9 cellular contexts compared by ENCODE assay signal in genomic region chr18:35291166-35291565, GRCh38. TPM values are rescaled to one million over a fixed set of nuclear protein-coding genes. Genes with fewer than 3 reads are reported as not detected.
DNase-seq lines count a peak whose midpoint lies in the region; ATAC-seq and TF ChIP-seq lines count a peak whose summit lies in the region.
"Had no signal": no experiment of that assay in that cellular context is flagged by ENCODE, and none has a peak within 500 bp of the region (broad histone marks: within the 10 kb centered on the region; RNA-seq: fewer than 3 reads in every experiment).

No MANE protein-coding gene starts in this region.

- peaks cover 57% of the 10 kb centered on the region for H3K4me1 Mint-ChIP-seq in activated T-cell treated with anti-CD3 and anti-CD28 coated beads, Interleukin-2, amount 50 U/mL, for 4 hours (ENCODE audit: low read depth)
- peaks cover 67% of the 10 kb centered on the region for H3K4me1 Mint-ChIP-seq in activated naive CD8-positive, alpha-beta T cell (ENCODE audit: low read depth)

- DNase-seq in activated T-cell treated with anti-CD3 and anti-CD28 coated beads, Interleukin-2, amount 50 U/mL, for 4 hours, result no peak
- DNase-seq in activated T-cell treated with anti-CD3 and anti-CD28 coated beads, Interleukin-2, amount 50 U/mL, for 48 hours, result no peak
- DNase-seq in kidney epithelial cell (ENCODE audit: low read depth), result no peak
- DNase-seq in NCI-H1092 (lab: John Stamatoyannopoulos, UW), result no peak
- DNase-seq in foreskin melanocyte, result no peak
- DNase-seq: DMS 273 treated with DMSO at 0.1 percent for 48 hours had no signal

- H3K27ac ChIP-seq in thymus (ENCODE audit: low read depth), result no peak overlapping the region

- H3K4me3 ChIP-seq in kidney epithelial cell (ENCODE audit: low read depth, low read length), result peak overlapping the region; percentile 91
- H3K4me3 ChIP-seq in thymus (ENCODE audit: low read length), result peak overlapping the region; percentile 63

- ATAC-seq in activated T-cell treated with anti-CD3 and anti-CD28 coated beads, Interleukin-2, amount 50 U/mL, for 4 hours, result no peak
- ATAC-seq in GM19324 (IDR thresholded peaks at IDR 0.05; ENCODE audit: low FRiP score, unreplicated experiment), result no peak

- TF ChIP-seq CTCF in kidney epithelial cell (IDR thresholded peaks at IDR 0.05; ENCODE audit: insufficient read depth, low read length, poor library complexity, severe bottlenecking), result no peak

- no peaks in the 10 kb centered on the region for H3K9me3 ChIP-seq in thymus (ENCODE audit: control insufficient read depth)

- peak overlapping the region; percentile 99 for H3K4me3 Mint-ChIP-seq in activated T-cell treated with anti-CD3 and anti-CD28 coated beads, Interleukin-2, amount 50 U/mL, for 4 hours
- H3K4me3 Mint-ChIP-seq in activated naive CD8-positive, alpha-beta T cell, result peak overlapping the region; percentile 99

- H3K27me3 ChIP-seq in kidney epithelial cell (ENCODE audit: control insufficient read depth, insufficient read depth, low read length) (no peaks in the 10 kb centered on the region), thymus (ENCODE audit: control insufficient read depth, insufficient read depth) (no peaks in the 10 kb centered on the region)

- H3K27ac Mint-ChIP-seq in activated naive CD8-positive, alpha-beta T cell, result peak overlapping the region; percentile 95

- H3K27me3 Mint-ChIP-seq in activated T-cell treated with anti-CD3 and anti-CD28 coated beads, Interleukin-2, amount 50 U/mL, for 4 hours (ENCODE audit: low read depth), result no peaks in the 10 kb centered on the region
- H3K27me3 Mint-ChIP-seq in activated naive CD8-positive, alpha-beta T cell, result no peaks in the 10 kb centered on the region

- H3K9me3 Mint-ChIP-seq in activated T-cell treated with anti-CD3 and anti-CD28 coated beads, Interleukin-2, amount 50 U/mL, for 4 hours, result peaks cover 5% of the 10 kb centered on the region
- H3K9me3 Mint-ChIP-seq in activated naive CD8-positive, alpha-beta T cell (ENCODE audit: low read depth), result peaks cover 4% of the 10 kb centered on the region

- H3K36me3 Mint-ChIP-seq in activated T-cell treated with anti-CD3 and anti-CD28 coated beads, Interleukin-2, amount 50 U/mL, for 4 hours (ENCODE audit: insufficient read depth), result peaks cover 34% of the 10 kb centered on the region
- peaks cover 31% of the 10 kb centered on the region for H3K36me3 Mint-ChIP-seq in activated naive CD8-positive, alpha-beta T cell

- 94% methylated on average over 2 of the region's 2 CpGs for WGBS in thymus

- peaks cover 12% of the 10 kb centered on the region for H3K4me1 ChIP-seq in thymus (ENCODE audit: control insufficient read depth, insufficient read depth, low read length)

- no peaks in the 10 kb centered on the region for H3K36me3 ChIP-seq in kidney epithelial cell (ENCODE audit: control insufficient read depth, insufficient read depth, low read length)
- H3K36me3 ChIP-seq in thymus (ENCODE audit: control insufficient read depth, insufficient read depth), result peaks cover 4% of the 10 kb centered on the region

RNA-seq across cellular contexts. Expression of gene ZSCAN30, which starts 1.1 kb away (rescaled TPM):
- 1 to 10 TPM; 5.0 to 8.5 (median 5.1) TPM for total RNA-seq in activated T-cell treated with anti-CD3 and anti-CD28 coated beads, Interleukin-2, amount 50 U/mL, for 4 hours
- 11.3 and 16.8 TPM in 2 replicates for total RNA-seq in kidney epithelial cell
- polyA plus RNA-seq in thymus, result 21.2 TPM

RNA-seq across cellular contexts. Expression of gene ZNF397, which starts 50.3 kb away (rescaled TPM):
- 10 to 100 TPM; 14.3 to 14.9 (median 14.8) TPM for total RNA-seq in activated T-cell treated with anti-CD3 and anti-CD28 coated beads, Interleukin-2, amount 50 U/mL, for 4 hours
- 18.4 and 19.4 TPM in 2 replicates for total RNA-seq in kidney epithelial cell
- 19.7 TPM for polyA plus RNA-seq in thymus

RNA-seq across cellular contexts. Expression of gene ZNF24, which starts 53.1 kb away (rescaled TPM):
- 10 to 100 TPM; 53.5 to 61.5 (median 59.6) TPM for total RNA-seq in activated T-cell treated with anti-CD3 and anti-CD28 coated beads, Interleukin-2, amount 50 U/mL, for 4 hours
- 39.4 and 40.7 TPM in 2 replicates for total RNA-seq in kidney epithelial cell
- 24.6 TPM for polyA plus RNA-seq in thymus
